In the genomic region with DNA sequence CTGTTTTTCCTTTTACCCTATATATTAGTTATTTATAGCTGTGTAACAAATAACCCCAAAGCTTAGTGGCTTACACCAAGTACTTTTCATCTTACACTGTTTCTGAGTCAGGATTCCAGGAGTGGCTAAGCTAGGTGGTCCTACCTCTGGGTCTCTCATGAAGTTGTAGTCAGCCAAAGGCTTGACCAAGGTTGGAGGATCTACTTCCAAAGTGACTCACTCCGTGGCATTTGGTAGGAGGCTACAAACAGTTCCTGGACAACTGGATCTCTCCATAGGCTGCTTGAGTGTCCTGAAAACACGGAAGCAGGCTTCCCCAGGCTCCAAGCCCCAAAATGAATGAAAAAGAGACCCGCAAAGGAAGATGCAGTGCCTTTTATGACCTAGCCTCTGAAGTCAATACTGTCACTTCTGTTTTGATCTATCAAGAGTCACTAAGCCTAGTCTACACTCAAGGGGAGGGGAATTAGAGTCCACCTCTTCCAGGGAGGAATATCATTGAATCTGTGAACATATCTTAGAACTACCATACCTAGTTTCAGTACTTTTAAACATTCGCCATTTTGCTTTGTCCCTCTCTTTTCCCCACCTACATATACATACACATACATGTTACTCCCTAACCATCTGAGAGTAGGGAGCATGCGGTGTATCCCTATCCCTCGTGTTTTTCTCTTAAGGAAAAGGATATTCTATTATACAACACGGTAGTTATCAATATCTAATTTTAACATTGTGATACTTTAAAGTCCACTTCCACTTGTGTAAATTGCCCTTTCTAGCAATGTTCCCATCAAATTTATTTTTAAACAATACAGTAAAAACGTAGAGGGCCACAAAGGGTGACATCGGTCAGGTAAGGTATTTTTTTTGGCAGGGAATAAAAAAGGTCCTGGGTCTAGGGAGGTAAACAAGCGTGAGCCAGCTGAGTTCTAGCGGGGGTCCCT, we compare ENCODE assay signal across 8 cellular contexts.
DNase-seq lines count a peak whose midpoint lies in the region; ATAC-seq and FAIRE-seq lines count a peak whose summit lies in the region.

No MANE protein-coding gene starts in this region.

- H3K9me3 ChIP-seq in duodenal mucosa (ENCODE audit: control insufficient read depth in 1 of 2, low read length in 2 of 2) (no peaks in the 10 kb centered on the region), mononuclear cell (ENCODE audit: low read depth, low read length) (no peaks in the 10 kb centered on the region)

- FAIRE-seq in RCC 7860 (lab: Jason Lieb, UNC), result no peak

- peak; percentile 18 for DNase-seq in COLO668 (lab: John Stamatoyannopoulos, UW; ENCODE audit: unreplicated experiment)
- peak; percentile 23 for DNase-seq in H7
- DNase-seq in RCC 7860 (ENCODE audit: low spot score), result peak; percentile 47
- DNase-seq in stimulated activated CD4-positive, alpha-beta T cell treated with anti-CD3 and anti-CD28 coated beads, Interleukin-4, amount 100 ng/mL, for 24 hours, result no peak
- DNase-seq in GDM1 (lab: John Stamatoyannopoulos, UW), result no peak

- H3K27ac ChIP-seq in duodenal mucosa (ENCODE audit: low read depth, low read length), result peak overlapping the region; percentile 95

- H3K4me3 ChIP-seq in H7 (ENCODE audit: insufficient read depth, low read depth, low read length), result peak overlapping the region; percentile 98
- peak overlapping the region; percentile 91 to 98 for H3K4me3 ChIP-seq in duodenal mucosa (ENCODE audit: low read depth in 1 of 2, low read length in 2 of 2)
- peak overlapping the region; percentile 95 for H3K4me3 ChIP-seq in mononuclear cell (ENCODE audit: low read length)

- no peak for ATAC-seq in HG02870 (IDR thresholded peaks at IDR 0.05; ENCODE audit: unreplicated experiment)

- peak overlapping the region; percentile 98 to 99 for H3K9ac ChIP-seq in duodenal mucosa (ENCODE audit: low read depth in 1 of 2, low read length in 2 of 2)

- H3K4me1 ChIP-seq in duodenal mucosa (ENCODE audit: control insufficient read depth in 1 of 2, insufficient read depth in 2 of 2, low read length in 2 of 2), result peaks cover 20 to 23% of the 10 kb centered on the region in 2 donors
- H3K4me1 ChIP-seq in mononuclear cell (ENCODE audit: insufficient read depth, low read length), result peaks cover 29% of the 10 kb centered on the region

- H3K27me3 ChIP-seq in H7 (ENCODE audit: control insufficient read depth, insufficient read depth, low read length) (no peaks in the 10 kb centered on the region), duodenal mucosa (ENCODE audit: control insufficient read depth in 1 of 2, insufficient read depth in 2 of 2, low read length in 2 of 2) (no peaks in the 10 kb centered on the region), mononuclear cell (ENCODE audit: insufficient read depth, low read length) (no peaks in the 10 kb centered on the region)

- H3K36me3 ChIP-seq in H7 (replicated peaks; ENCODE audit: control insufficient read depth, insufficient read depth, low read length), result no peaks in the 10 kb centered on the region
- peaks cover 0 to 3% of the 10 kb centered on the region in 2 donors for H3K36me3 ChIP-seq in duodenal mucosa (ENCODE audit: control insufficient read depth in 1 of 2, insufficient read depth in 2 of 2, low read length in 2 of 2)

Comparison
In these comparisons a context has a peak if more than half of its experiments do, and no peak if none do; other contexts are left out.
1. DNase-seq: peak in COLO668 (single experiment), H7 (single experiment) and RCC 7860 (single experiment); none in stimulated activated CD4-positive, alpha-beta T cell treated with anti-CD3 and anti-CD28 coated beads, Interleukin-4, amount 100 ng/mL, for 24 hours (single experiment) and GDM1 (single experiment).
2. Peak in every context shown above with its lines, with median percentiles within 50 percentile points of each other: H3K4me3 ChIP-seq.